In the genomic region with DNA sequence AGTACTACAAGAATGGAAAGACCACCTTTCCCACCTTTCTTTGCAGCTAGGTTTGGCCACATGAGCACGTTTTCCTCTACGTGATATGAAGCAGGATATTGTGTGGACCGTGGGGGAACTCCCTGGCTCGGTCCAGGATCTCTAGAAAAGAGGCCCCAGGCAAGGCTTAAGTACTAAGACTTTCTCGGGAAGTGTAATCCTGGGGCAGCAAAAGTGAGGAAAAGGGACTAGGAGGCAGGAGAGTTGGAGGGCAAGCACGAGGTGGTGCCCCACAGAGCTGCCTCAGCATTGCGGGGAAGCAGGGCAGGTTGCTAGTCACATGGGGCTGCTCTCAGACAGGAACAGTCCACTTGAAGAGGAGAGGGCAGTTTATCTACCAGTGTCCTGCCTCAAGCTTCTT, we compare ENCODE assay signal across 20 cellular contexts.
"Had no signal": no experiment of that assay in that cellular context is flagged by ENCODE, and none has a peak within 500 bp of the region (broad histone marks: within the 10 kb centered on the region; RNA-seq: fewer than 3 reads in every experiment).

No MANE protein-coding gene starts in this region.

- ATAC-seq: activated T-cell treated with anti-CD3 and anti-CD28 coated beads, Interleukin-2, amount 50 U/mL, for 72 hours; body of pancreas; natural killer cell; psoas muscle; SK-N-SH treated with all-trans-retinoic acid at 6 μM for 48 hours had no signal

- H3K27ac ChIP-seq: body of pancreas, psoas muscle, sigmoid colon, thoracic aorta had no signal

- H3K4me3 ChIP-seq: body of pancreas, mucosa of descending colon, psoas muscle, sigmoid colon, thoracic aorta had no signal

- H3K4me3 Mint-ChIP-seq: activated naive CD8-positive, alpha-beta T cell; activated T-cell treated with anti-CD3 and anti-CD28 coated beads, Interleukin-2, amount 50 U/mL, for 72 hours; immature natural killer cell; natural killer cell had no signal

- DNase-seq: activated CD4-positive, alpha-beta T cell treated with anti-CD3 and anti-CD28 coated beads for 1 hour; activated CD4-positive, alpha-beta T cell treated with anti-CD3 and anti-CD28 coated beads, Interleukin-2, amount 50 U/mL, for 48 hours; activated gamma-delta T cell treated with Interleukin-2 at 50 U/mL for 16 hours; activated T-cell treated with anti-CD3 and anti-CD28 coated beads, Interleukin-2, amount 50 U/mL, for 72 hours; amniotic stem cell; body of pancreas; effector memory CD4-positive, alpha-beta T cell; foreskin melanocyte; immature natural killer cell; natural killer cell; psoas muscle; sigmoid colon; stimulated activated CD4-positive, alpha-beta T cell treated with anti-CD3 and anti-CD28 coated beads, Interleukin-12 subunit alpha, Interleukin-12 subunit beta, amount 100 ng/mL, for 4 hours; stimulated activated CD4-positive, alpha-beta T cell treated with anti-CD3 and anti-CD28 coated beads, Interleukin-2, amount 100 ng/mL, for 24 hours; T-helper 1 cell; T1000 had no signal

- H3K4me1 ChIP-seq: psoas muscle had no signal

- H3K36me3 ChIP-seq: sigmoid colon, thoracic aorta had no signal

- H3K27me3 ChIP-seq: body of pancreas, sigmoid colon had no signal

- H3K4me1 Mint-ChIP-seq: immature natural killer cell, natural killer cell had no signal

- H3K36me3 Mint-ChIP-seq: activated naive CD8-positive, alpha-beta T cell; immature natural killer cell; natural killer cell had no signal

- H3K27ac Mint-ChIP-seq: activated naive CD8-positive, alpha-beta T cell; activated T-cell treated with anti-CD3 and anti-CD28 coated beads, Interleukin-2, amount 50 U/mL, for 72 hours; immature natural killer cell; natural killer cell had no signal

- H3K9me3 ChIP-seq: body of pancreas, mucosa of descending colon, psoas muscle, sigmoid colon, thoracic aorta had no signal

- H3K9me3 Mint-ChIP-seq: natural killer cell had no signal
